Comparison of ENCODE assay signal across 8 cellular contexts in genomic region chr7:105388373-105389089, GRCh38. TPM values are rescaled to one million over a fixed set of nuclear protein-coding genes. Genes with fewer than 3 reads are reported as not detected.
DNase-seq lines count a peak whose midpoint lies in the region; ATAC-seq and TF ChIP-seq lines count a peak whose summit lies in the region.

SRPK2 (minus strand) TSS chr7:105388921.

- peak within 1 kb of the TSS; percentile 73 for H3K27ac ChIP-seq in KOPT-K1 (ENCODE audit: low read depth, low read length, poor library complexity, severe bottlenecking)
- H3K27ac ChIP-seq in hepatocyte: peak within 1 kb of the TSS; percentile 92
- no peak within 1 kb of the TSS for H3K27ac ChIP-seq in aorta (ENCODE audit: low read depth in 1 of 2, low read length in 2 of 2)

- H3K4me1 ChIP-seq in hepatocyte (ENCODE audit: insufficient read depth): peaks cover 10% of the 10 kb centered on the region
- H3K4me1 ChIP-seq in aorta (ENCODE audit: control insufficient read depth in 1 of 2, insufficient read depth in 2 of 2, low read length in 2 of 2): no peaks in the 10 kb centered on the region

- H3K27me3 ChIP-seq in hepatocyte (no peaks in the 10 kb centered on the region), aorta (ENCODE audit: control insufficient read depth in 1 of 2, insufficient read depth in 2 of 2, low read length in 1 of 2) (no peaks in the 10 kb centered on the region)

- ATAC-seq in GM21619 (IDR thresholded peaks at IDR 0.05; ENCODE audit: unreplicated experiment) (peak; percentile 68), T-helper 17 cell (peak; percentile 85), aorta (ENCODE audit: low FRiP score) (peak; percentile 71)

- H3K4me3 ChIP-seq in hepatocyte (peak within 1 kb of the TSS; percentile 100), retinal pigment epithelial cell (ENCODE audit: low read length) (peak within 1 kb of the TSS; percentile 67), aorta (ENCODE audit: low read length in 2 of 2) (peak within 1 kb of the TSS; percentile 96 to 98)

- H2AFZ ChIP-seq in hepatocyte: peak within 1 kb of the TSS; percentile 100

- peak within 1 kb of the TSS; percentile 97 for H3K4me3 Mint-ChIP-seq in T-helper 17 cell

- no peaks in the 10 kb centered on the region for H3K36me3 Mint-ChIP-seq in T-helper 17 cell (ENCODE audit: low read depth)

- H3K9me2 ChIP-seq in hepatocyte (replicated peaks; ENCODE audit: insufficient read depth): no peaks in the 10 kb centered on the region

- peak within 1 kb of the TSS; percentile 89 for H3K27ac Mint-ChIP-seq in T-helper 17 cell

- DNase-seq in ELR (ENCODE audit: low read depth) (peak; percentile 73), T-helper 17 cell (peak; percentile 59 to 71 (median 70)), anterior cingulate cortex (lab: John Stamatoyannopoulos, UW) (peak in 57 of 58 donors; percentile 5 to 82 (median 67)), hepatocyte (ENCODE audit: low spot score) (peak; percentile 90), retinal pigment epithelial cell (ENCODE audit: low read depth) (no peak), aorta (peak; percentile 86 to 93)

- intact Hi-C loops in aorta (cut with DNase I): no loop called here

- H3K27me3 Mint-ChIP-seq in T-helper 17 cell: no peaks in the 10 kb centered on the region

- H3K36me3 ChIP-seq in KOPT-K1 (ENCODE audit: insufficient read depth, low read length) (peaks cover 7% of the 10 kb centered on the region), hepatocyte (replicated peaks; ENCODE audit: insufficient read depth, low read depth) (no peaks in the 10 kb centered on the region), aorta (ENCODE audit: control insufficient read depth in 1 of 2, insufficient read depth in 2 of 2, low read length in 1 of 2) (no peaks in the 10 kb centered on the region)

- TF ChIP-seq CTCF in hepatocyte (IDR thresholded peaks at IDR 0.05; ENCODE audit: poor library complexity) (no peak), retinal pigment epithelial cell (conservative IDR thresholded peaks at IDR 0.05; ENCODE audit: low read depth, low read length) (no peak)

- WGBS in hepatocyte (ENCODE audit: low lambda C conversion rate, missing lambda C conversion rate): 2% methylated on average over 9 of the region's 111 CpGs
- WGBS in aorta, 2 donors: 0 to 1% methylated on average over 31 to 111 of the region's 111 CpGs

- peaks cover 39% of the 10 kb centered on the region for H3K79me2 ChIP-seq in hepatocyte

- peaks cover 14% of the 10 kb centered on the region for H4K20me1 ChIP-seq in hepatocyte (ENCODE audit: insufficient read depth, poor library complexity, severe bottlenecking)

- H3K9me3 ChIP-seq in KOPT-K1 (ENCODE audit: insufficient read depth, low read length, poor library complexity, severe bottlenecking): no peaks in the 10 kb centered on the region
- no peaks in the 10 kb centered on the region for H3K9me3 ChIP-seq in T-helper 17 cell (ENCODE audit: control insufficient read depth, low read length, poor library complexity, severe bottlenecking)
- no peaks in the 10 kb centered on the region for H3K9me3 ChIP-seq in hepatocyte (ENCODE audit: low read depth)
- no peaks in the 10 kb centered on the region for H3K9me3 ChIP-seq in aorta (ENCODE audit: control insufficient read depth, low read length)

- peak within 1 kb of the TSS; percentile 88 for H3K4me2 ChIP-seq in hepatocyte

- peaks cover 22% of the 10 kb centered on the region for H3K4me1 Mint-ChIP-seq in T-helper 17 cell

RNA-seq across cellular contexts. Expression of gene SRPK2, which starts in this region (rescaled TPM):
- 10 to 100 TPM; 46.2 to 50.0 TPM for total RNA-seq in T-helper 17 cell
- total RNA-seq in hepatocyte: 31.1 and 46.1 TPM in 2 replicates
- 41.4 and 45.1 TPM in 2 replicates for polyA plus RNA-seq in hepatocyte
- 10 to 100 TPM; 41.2 to 49.7 TPM for total RNA-seq in aorta
- 10 to 100 TPM; 11.5 to 16.2 TPM for polyA plus RNA-seq in aorta

Comparison
In these comparisons a context has a peak if more than half of its experiments do, and no peak if none do; other contexts are left out.
1. H3K27ac ChIP-seq: peak in KOPT-K1 (single experiment) and hepatocyte (single experiment); none in aorta (0 of 2).
2. Peak in every context shown above with its lines, with median percentiles within 50 percentile points of each other: ATAC-seq and H3K4me3 ChIP-seq.